ENCODE assay signal across 18 cellular contexts in the genomic region with DNA sequence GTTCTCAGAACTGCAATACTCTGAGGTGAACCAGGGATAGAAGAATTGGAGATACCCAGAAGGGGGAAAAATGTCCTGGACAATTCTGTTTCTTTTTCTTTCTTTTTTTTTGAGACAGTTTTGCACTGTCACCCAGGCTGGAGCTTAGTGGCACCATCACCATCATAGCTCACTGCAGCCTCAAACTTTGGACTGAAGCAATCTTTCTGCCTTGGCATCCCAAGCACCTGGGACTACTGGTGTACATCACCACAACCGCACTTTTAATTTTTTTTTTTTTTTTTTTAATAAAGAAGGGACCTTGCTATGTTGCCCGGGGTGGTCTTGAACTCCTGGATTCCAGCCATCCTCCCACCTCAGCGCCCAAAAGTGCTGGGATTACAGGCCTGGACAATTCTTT. TPM values are rescaled to one million over a fixed set of nuclear protein-coding genes. Genes with fewer than 3 reads are reported as not detected.
DNase-seq lines count a peak whose midpoint lies in the region; ATAC-seq and TF ChIP-seq lines count a peak whose summit lies in the region.
"Had no signal": no experiment of that assay in that cellular context is flagged by ENCODE, and none has a peak within 500 bp of the region (broad histone marks: within the 10 kb centered on the region; RNA-seq: fewer than 3 reads in every experiment).

No MANE protein-coding gene starts in this region.

- H2BK15ac ChIP-seq in mesendoderm (replicated peaks; ENCODE audit: low read depth) = no peak overlapping the region

- no peaks in the 10 kb centered on the region for H3K27me3 Mint-ChIP-seq in CD4-positive, CD25-positive, alpha-beta regulatory T cell
- H3K27me3 Mint-ChIP-seq in IgD-negative memory B cell = no peaks in the 10 kb centered on the region
- H3K27me3 Mint-ChIP-seq in activated CD4-positive, alpha-beta memory T cell treated with anti-CD3 and anti-CD28 coated beads for 36 hours = no peaks in the 10 kb centered on the region

- WGBS in mesendoderm (ENCODE audit: extremely low coverage, insufficient coverage, low lambda C conversion rate) = no CpG with 5 or more reads among the region's 3 CpGs

- peak overlapping the region in 2 of 3 donors; percentile 96 to 97 for H3K27ac Mint-ChIP-seq in CD4-positive, CD25-positive, alpha-beta regulatory T cell
- peak overlapping the region in 2 of 3 donors; percentile 31 to 92 for H3K27ac Mint-ChIP-seq in IgD-negative memory B cell
- H3K27ac Mint-ChIP-seq in activated CD4-positive, alpha-beta memory T cell treated with anti-CD3 and anti-CD28 coated beads for 36 hours = no peak overlapping the region

- CTCF ChIA-PET in activated CD4-positive, alpha-beta memory T cell treated with anti-CD3 and anti-CD28 coated beads for 36 hours (lab: Charles Lee) = interaction anchor here (1.0 kb wide), 1 partner anchor 73 kb away, joined by 3 read pairs; no protein-coding TSS in a partner anchor

- H2AK5ac ChIP-seq in mesendoderm (ENCODE audit: low read length) = no peak overlapping the region

- H3K9me3 ChIP-seq in CD4-positive, CD25-positive, alpha-beta regulatory T cell (ENCODE audit: control insufficient read depth in 2 of 2, low read length in 2 of 2) = no peaks in the 10 kb centered on the region
- H3K9me3 ChIP-seq in WERI-Rb-1 (ENCODE audit: severe bottlenecking) = no peaks in the 10 kb centered on the region
- H3K9me3 ChIP-seq: SJCRH30 had no signal

- H3K4me3 Mint-ChIP-seq in CD4-positive, CD25-positive, alpha-beta regulatory T cell = peak overlapping the region; percentile 96 to 98 (median 97)
- peak overlapping the region in 3 of 4 donors; percentile 70 to 97 (median 90) for H3K4me3 Mint-ChIP-seq in IgD-negative memory B cell
- peak overlapping the region; percentile 92 for H3K4me3 Mint-ChIP-seq in activated CD4-positive, alpha-beta memory T cell treated with anti-CD3 and anti-CD28 coated beads for 36 hours

- H4K5ac ChIP-seq in mesendoderm (ENCODE audit: low read length) = no peak overlapping the region

- peak overlapping the region; percentile 92 for H3K27ac ChIP-seq in CD4-positive, CD25-positive, alpha-beta regulatory T cell (ENCODE audit: insufficient read depth, low read length, poor library complexity, severe bottlenecking)
- H3K27ac ChIP-seq in mesendoderm (ENCODE audit: low read depth, low read length) (no peak overlapping the region), WERI-Rb-1 (no peak overlapping the region)
- H3K27ac ChIP-seq: SJCRH30 had no signal

- no peak overlapping the region for H3K56ac ChIP-seq in mesendoderm (ENCODE audit: low read length)

- peak overlapping the region; percentile 39 for H4K8ac ChIP-seq in mesendoderm (ENCODE audit: low read depth, low read length)

- H3K23ac ChIP-seq in mesendoderm (ENCODE audit: low read length) = no peak overlapping the region

- H3K4ac ChIP-seq in mesendoderm (ENCODE audit: low read depth, low read length) = no peak overlapping the region

- H3K4me2 ChIP-seq in mesendoderm (ENCODE audit: low read length) = no peak overlapping the region

- H3K36me3 Mint-ChIP-seq in CD4-positive, CD25-positive, alpha-beta regulatory T cell = peaks cover 15% of the 10 kb centered on the region
- peaks cover 1% of the 10 kb centered on the region for H3K36me3 Mint-ChIP-seq in IgD-negative memory B cell
- peaks cover 5% of the 10 kb centered on the region for H3K36me3 Mint-ChIP-seq in activated CD4-positive, alpha-beta memory T cell treated with anti-CD3 and anti-CD28 coated beads for 36 hours

- TF ChIP-seq CTCF in WERI-Rb-1 (IDR thresholded peaks at IDR 0.05; ENCODE audit: low read depth, low read length) = no peak

- POLR2A ChIA-PET in activated CD4-positive, alpha-beta memory T cell treated with anti-CD3 and anti-CD28 coated beads for 36 hours (lab: Charles Lee) = no interaction called here

- peaks cover 46% of the 10 kb centered on the region for H3K4me1 ChIP-seq in CD4-positive, CD25-positive, alpha-beta regulatory T cell (ENCODE audit: control insufficient read depth, insufficient read depth, low read length, poor library complexity, severe bottlenecking)
- no peaks in the 10 kb centered on the region for H3K4me1 ChIP-seq in mesendoderm (ENCODE audit: control insufficient read depth, low read depth, low read length)
- H3K4me1 ChIP-seq: SJCRH30 had no signal

- DNase-seq in CD4-positive, CD25-positive, alpha-beta regulatory T cell = no peak
- no peak for DNase-seq in activated CD4-positive, alpha-beta memory T cell treated with anti-CD3 and anti-CD28 coated beads for 36 hours
- no peak for DNase-seq in mesendoderm
- no peak for DNase-seq in WERI-Rb-1
- DNase-seq in MV-4-11 (lab: John Stamatoyannopoulos, UW) = no peak
- DNase-seq: AML-193, cerebellar nuclear complex, DMS153, foreskin melanocyte, IMR-90, left ventricle myocardium superior, NCI-H1436, SJCRH30 had no signal

- no peak for ATAC-seq in CD4-positive, CD25-positive, alpha-beta regulatory T cell (ENCODE audit: low read depth in 2 of 2)
- ATAC-seq in HG03565 (IDR thresholded peaks at IDR 0.05; ENCODE audit: unreplicated experiment) = no peak
- ATAC-seq: HCT116, left ventricle myocardium superior had no signal

- no peaks in the 10 kb centered on the region for H3K36me3 ChIP-seq in CD4-positive, CD25-positive, alpha-beta regulatory T cell (ENCODE audit: control insufficient read depth, insufficient read depth, low read length)
- H3K36me3 ChIP-seq in mesendoderm (ENCODE audit: control insufficient read depth, insufficient read depth, low read length) (no peaks in the 10 kb centered on the region), WERI-Rb-1 (no peaks in the 10 kb centered on the region)
- H3K36me3 ChIP-seq: SJCRH30 had no signal

- H3K79me2 ChIP-seq in mesendoderm (ENCODE audit: control insufficient read depth, insufficient read depth, low read length) = peaks cover 3% of the 10 kb centered on the region

- no peak overlapping the region for H2BK5ac ChIP-seq in mesendoderm (ENCODE audit: low read length)

- H3K4me1 Mint-ChIP-seq in CD4-positive, CD25-positive, alpha-beta regulatory T cell = peaks cover 32 to 84% (median 60%) of the 10 kb centered on the region in 4 donors
- peaks cover 41 to 49% (median 43%) of the 10 kb centered on the region in 3 donors for H3K4me1 Mint-ChIP-seq in IgD-negative memory B cell
- peaks cover 72% of the 10 kb centered on the region for H3K4me1 Mint-ChIP-seq in activated CD4-positive, alpha-beta memory T cell treated with anti-CD3 and anti-CD28 coated beads for 36 hours (ENCODE audit: low read depth)

- intact Hi-C loops in activated CD4-positive, alpha-beta memory T cell treated with anti-CD3 and anti-CD28 coated beads for 36 hours (cut with micrococcal nuclease) = no loop called here

- no peak overlapping the region for H3K9ac ChIP-seq in mesendoderm (ENCODE audit: low read length)

- peaks cover 2% of the 10 kb centered on the region for H3K79me1 ChIP-seq in mesendoderm (ENCODE audit: low read length)

- H3K4me3 ChIP-seq in CD4-positive, CD25-positive, alpha-beta regulatory T cell (ENCODE audit: low read depth, low read length) = peak overlapping the region; percentile 94
- H3K4me3 ChIP-seq in mesendoderm (ENCODE audit: low read length) (no peak overlapping the region), WERI-Rb-1 (ENCODE audit: low read depth, low read length) (no peak overlapping the region)
- H3K4me3 ChIP-seq: SJCRH30 had no signal

- H3K18ac ChIP-seq in mesendoderm (ENCODE audit: low read length) = no peak overlapping the region

- no peaks in the 10 kb centered on the region for H3K27me3 ChIP-seq in CD4-positive, CD25-positive, alpha-beta regulatory T cell (ENCODE audit: control insufficient read depth, insufficient read depth, low read length)
- H3K27me3 ChIP-seq in mesendoderm (ENCODE audit: insufficient read depth, low read length, poor library complexity) = no peaks in the 10 kb centered on the region
- no peaks in the 10 kb centered on the region for H3K27me3 ChIP-seq in WERI-Rb-1 (ENCODE audit: insufficient read depth, low read depth, severe bottlenecking)
- H3K27me3 ChIP-seq: SJCRH30 had no signal

- no peaks in the 10 kb centered on the region for H3K9me3 Mint-ChIP-seq in CD4-positive, CD25-positive, alpha-beta regulatory T cell
- H3K9me3 Mint-ChIP-seq in IgD-negative memory B cell = no peaks in the 10 kb centered on the region
- no peaks in the 10 kb centered on the region for H3K9me3 Mint-ChIP-seq in activated CD4-positive, alpha-beta memory T cell treated with anti-CD3 and anti-CD28 coated beads for 36 hours

- H2BK120ac ChIP-seq in mesendoderm (ENCODE audit: low read depth, low read length) = no peak overlapping the region

RNA-seq across cellular contexts. Expression of a gene that starts 1.9 kb away (rescaled TPM):
- 195 TPM for total RNA-seq in CD4-positive, CD25-positive, alpha-beta regulatory T cell
- polyA plus RNA-seq in CD4-positive, CD25-positive, alpha-beta regulatory T cell = 100 to 1,000 TPM; 130 to 304 (median 229) TPM
- 96.3 TPM for polyA plus RNA-seq in IgD-negative memory B cell
- 10 to 100 TPM; 87.6 to 90.2 TPM for total RNA-seq in activated CD4-positive, alpha-beta memory T cell treated with anti-CD3 and anti-CD28 coated beads for 36 hours
- polyA plus RNA-seq in mesendoderm (2013, experiment 1 of 2) = 27.3 TPM
- 27.3 TPM for polyA plus RNA-seq in mesendoderm (2013, experiment 2 of 2)
- total RNA-seq: endothelial cell of umbilical vein, pulmonary artery endothelial cell had no signal
- polyA plus RNA-seq: endothelial cell of umbilical vein had no signal
